In the genomic region with DNA sequence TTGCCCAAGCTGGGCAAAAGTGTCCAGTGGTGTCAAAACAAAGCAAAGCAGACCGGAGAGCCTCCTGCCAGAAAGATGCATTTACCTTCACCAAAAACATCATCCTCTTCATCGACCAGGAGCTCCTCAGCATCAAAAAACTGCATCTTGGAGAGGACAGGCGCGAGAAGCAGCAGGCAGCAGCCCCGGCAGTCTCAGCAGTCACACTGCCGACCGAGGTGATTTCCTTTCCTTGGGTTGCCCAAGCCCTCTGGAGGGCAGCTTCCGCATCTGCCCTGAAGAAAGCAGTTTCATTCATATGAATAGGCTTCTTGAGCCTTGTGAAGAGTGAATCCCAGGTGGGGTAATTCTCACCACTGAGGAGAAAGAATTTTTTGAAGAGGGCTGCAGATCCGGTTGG, we compare ENCODE assay signal across 8 cellular contexts. TPM values are rescaled to one million over a fixed set of nuclear protein-coding genes. Genes with fewer than 3 reads are reported as not detected.
DNase-seq lines count a peak whose midpoint lies in the region; ATAC-seq, FAIRE-seq and TF ChIP-seq lines count a peak whose summit lies in the region.

A gene with protein sequence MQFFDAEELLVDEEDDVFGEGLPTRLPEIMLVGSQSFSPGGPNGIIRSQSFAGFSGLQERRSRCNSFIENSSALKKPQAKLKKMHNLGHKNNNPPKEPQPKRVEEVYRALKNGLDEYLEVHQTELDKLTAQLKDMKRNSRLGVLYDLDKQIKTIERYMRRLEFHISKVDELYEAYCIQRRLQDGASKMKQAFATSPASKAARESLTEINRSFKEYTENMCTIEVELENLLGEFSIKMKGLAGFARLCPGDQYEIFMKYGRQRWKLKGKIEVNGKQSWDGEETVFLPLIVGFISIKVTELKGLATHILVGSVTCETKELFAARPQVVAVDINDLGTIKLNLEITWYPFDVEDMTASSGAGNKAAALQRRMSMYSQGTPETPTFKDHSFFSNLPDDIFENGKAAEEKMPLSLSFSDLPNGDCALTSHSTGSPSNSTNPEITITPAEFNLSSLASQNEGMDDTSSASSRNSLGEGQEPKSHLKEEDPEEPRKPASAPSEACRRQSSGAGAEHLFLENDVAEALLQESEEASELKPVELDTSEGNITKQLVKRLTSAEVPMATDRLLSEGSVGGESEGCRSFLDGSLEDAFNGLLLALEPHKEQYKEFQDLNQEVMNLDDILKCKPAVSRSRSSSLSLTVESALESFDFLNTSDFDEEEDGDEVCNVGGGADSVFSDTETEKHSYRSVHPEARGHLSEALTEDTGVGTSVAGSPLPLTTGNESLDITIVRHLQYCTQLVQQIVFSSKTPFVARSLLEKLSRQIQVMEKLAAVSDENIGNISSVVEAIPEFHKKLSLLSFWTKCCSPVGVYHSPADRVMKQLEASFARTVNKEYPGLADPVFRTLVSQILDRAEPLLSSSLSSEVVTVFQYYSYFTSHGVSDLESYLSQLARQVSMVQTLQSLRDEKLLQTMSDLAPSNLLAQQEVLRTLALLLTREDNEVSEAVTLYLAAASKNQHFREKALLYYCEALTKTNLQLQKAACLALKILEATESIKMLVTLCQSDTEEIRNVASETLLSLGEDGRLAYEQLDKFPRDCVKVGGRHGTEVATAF (minus strand): TSS at position 208 of the 400 bp plus-strand sequence. CDS start 62 bp downstream, at position 146.

- H4K20me1 ChIP-seq in astrocyte (ENCODE audit: insufficient read depth, low read length): no peaks in the 10 kb centered on the region

- H3K4me2 ChIP-seq in astrocyte (ENCODE audit: low read length): no peak within 1 kb of the TSS

- TF ChIP-seq POLR2A in GM10847 (IDR thresholded peaks at IDR 0.05; ENCODE audit: extremely low read depth, insufficient read length): peak; percentile 38

- H3K27ac ChIP-seq in astrocyte (ENCODE audit: low read depth, low read length): no peak within 1 kb of the TSS

- H3K79me2 ChIP-seq in astrocyte (ENCODE audit: insufficient read depth, low read length): no peaks in the 10 kb centered on the region

- TF ChIP-seq CTCF in astrocyte (IDR thresholded peaks at IDR 0.05; ENCODE audit: insufficient read depth, low read depth, low read length): no peak

- no peak within 1 kb of the TSS for H3K27ac Mint-ChIP-seq in astrocyte (ENCODE audit: unreplicated experiment)
- H3K27ac Mint-ChIP-seq in naive thymus-derived CD8-positive, alpha-beta T cell: peak within 1 kb of the TSS; percentile 87 to 98 (median 95)

- H3K36me3 ChIP-seq in astrocyte (ENCODE audit: insufficient read depth, low read length): no peaks in the 10 kb centered on the region

- H3K27me3 ChIP-seq in astrocyte (ENCODE audit: insufficient read depth, low read length): no peaks in the 10 kb centered on the region

- H3K9me3 Mint-ChIP-seq in astrocyte (ENCODE audit: unreplicated experiment): no peaks in the 10 kb centered on the region
- peaks cover 0 to 5% (median 0%) of the 10 kb centered on the region in 9 donors for H3K9me3 Mint-ChIP-seq in naive thymus-derived CD8-positive, alpha-beta T cell

- H3K27me3 Mint-ChIP-seq in astrocyte (ENCODE audit: low read depth, unreplicated experiment): no peaks in the 10 kb centered on the region
- no peaks in the 10 kb centered on the region for H3K27me3 Mint-ChIP-seq in naive thymus-derived CD8-positive, alpha-beta T cell

- H3K4me3 Mint-ChIP-seq in astrocyte (ENCODE audit: unreplicated experiment): peak within 1 kb of the TSS; percentile 37
- peak within 1 kb of the TSS; percentile 81 to 99 (median 98) for H3K4me3 Mint-ChIP-seq in naive thymus-derived CD8-positive, alpha-beta T cell

- H3K4me1 ChIP-seq in astrocyte (ENCODE audit: insufficient read depth, low read length): peaks cover 11% of the 10 kb centered on the region

- ATAC-seq in HG02798 (IDR thresholded peaks at IDR 0.05; ENCODE audit: poor library complexity, unreplicated experiment): peak; percentile 32
- ATAC-seq in naive thymus-derived CD8-positive, alpha-beta T cell: peak; percentile 61 to 74

- H3K36me3 Mint-ChIP-seq in astrocyte (ENCODE audit: low read depth, unreplicated experiment): no peaks in the 10 kb centered on the region
- H3K36me3 Mint-ChIP-seq in naive thymus-derived CD8-positive, alpha-beta T cell: peaks cover 41 to 46% (median 46%) of the 10 kb centered on the region in 3 donors

- POLR2A ChIA-PET in naive thymus-derived CD8-positive, alpha-beta T cell (lab: Charles Lee): interaction anchor here (0.5 to 18.7 kb wide), 20 partner anchors 9 to 1220 kb away, joined by 3 to 1085 read pairs (median 8); a partner anchor contains a TSS

- H2AFZ ChIP-seq in astrocyte (ENCODE audit: low read depth, low read length): no peak within 1 kb of the TSS

- FAIRE-seq in astrocyte (lab: Jason Lieb, UNC): no peak

- H3K4me1 Mint-ChIP-seq in astrocyte (ENCODE audit: low read depth, unreplicated experiment): peaks cover 22% of the 10 kb centered on the region
- H3K4me1 Mint-ChIP-seq in naive thymus-derived CD8-positive, alpha-beta T cell: peaks cover 34 to 68% (median 58%) of the 10 kb centered on the region in 4 donors

- H3K9ac ChIP-seq in astrocyte (ENCODE audit: low read length): no peak within 1 kb of the TSS

- H3K9me3 ChIP-seq in astrocyte (ENCODE audit: insufficient read depth, low read depth, low read length): no peaks in the 10 kb centered on the region

- DNase-seq in T-helper 1 cell (peak; percentile 49 to 88 (median 66)), astrocyte (ENCODE audit: low read depth) (no peak), NCI-H510A (lab: John Stamatoyannopoulos, UW) (no peak), SK-N-DZ (ENCODE audit: low spot score) (no peak), DMS153 (lab: John Stamatoyannopoulos, UW) (no peak)
- peak; percentile 56 to 85 (median 77) for DNase-seq in naive thymus-derived CD8-positive, alpha-beta T cell

- no peak within 1 kb of the TSS for H3K4me3 ChIP-seq in astrocyte (ENCODE audit: insufficient read depth, low read depth, low read length)

RNA-seq across cellular contexts. Expression of the gene that starts here (rescaled TPM):
- total RNA-seq in astrocyte: 0.29 and 0.95 TPM in 2 replicates
- 100 to 1,000 TPM; 511 to 531 TPM for total RNA-seq in naive thymus-derived CD8-positive, alpha-beta T cell
- 100 to 1,000 TPM; 413 to 542 (median 468) TPM for polyA plus RNA-seq in naive thymus-derived CD8-positive, alpha-beta T cell
- not detected in 2 replicates for polyA plus RNA-seq in SK-N-DZ (2014; cell fraction: cytosol; rRNA removed)
- not detected in 2 replicates for polyA plus RNA-seq in SK-N-DZ (2014; cell fraction: nucleus; rRNA removed)

Comparison
In these comparisons a context has a peak if more than half of its experiments do, and no peak if none do; other contexts are left out.
1. RNA of the gene that starts here (total RNA-seq): 511 to 531 TPM in naive thymus-derived CD8-positive, alpha-beta T cell; 0.29 to 0.95 TPM in astrocyte; every median in the first group is over 100 times any median in the second.
2. DNase-seq: peak in T-helper 1 cell (5 of 5) and naive thymus-derived CD8-positive, alpha-beta T cell (10 of 10); none in astrocyte (single experiment), NCI-H510A (single experiment), SK-N-DZ (single experiment) and DMS153 (single experiment).